9 cellular contexts compared by ENCODE assay signal in the genomic region with DNA sequence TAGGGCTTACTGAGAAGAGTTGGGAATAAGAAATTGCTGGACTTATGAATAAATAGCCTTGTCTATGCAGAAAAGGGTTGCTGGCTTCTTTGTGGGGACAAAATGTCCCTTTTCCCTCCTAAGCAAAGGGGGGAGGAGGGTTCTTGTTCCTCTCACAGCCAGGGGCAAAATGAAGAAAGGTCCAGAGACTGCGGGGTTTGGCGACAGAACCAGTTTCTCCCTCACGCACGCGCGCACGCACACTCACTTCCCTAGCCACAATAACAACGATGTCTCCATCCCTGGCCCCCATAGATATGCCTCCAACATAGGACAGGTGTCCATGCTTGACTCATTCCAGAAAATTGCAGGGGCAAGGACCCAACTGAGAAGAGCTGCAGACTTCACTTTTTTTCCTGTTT. TPM values are rescaled to one million over a fixed set of nuclear protein-coding genes. Genes with fewer than 3 reads are reported as not detected.
DNase-seq lines count a peak whose midpoint lies in the region; ATAC-seq and TF ChIP-seq lines count a peak whose summit lies in the region.
"Had no signal": no experiment of that assay in that cellular context is flagged by ENCODE, and none has a peak within 500 bp of the region (broad histone marks: within the 10 kb centered on the region; RNA-seq: fewer than 3 reads in every experiment).

No MANE protein-coding gene starts in this region.

- no peak for DNase-seq in CD4-positive, alpha-beta T cell
- DNase-seq in T-helper 17 cell (no peak), globus pallidus (ENCODE audit: low spot score) (peak; percentile 51), prostate gland (ENCODE audit: low spot score) (no peak), epidermal melanocyte (ENCODE audit: insufficient read length, low spot score) (no peak), RPMI8226 (no peak)
- no peak for DNase-seq in stimulated activated naive CD8-positive, alpha-beta T cell treated with anti-CD3 and anti-CD28 coated beads, Interleukin-15, Interleukin-2, amounts not matched to agents 100 U/mL and 50 U/mL, for 24 hours
- DNase-seq: GDM1 had no signal

- WGBS in prostate gland, result 17% methylated on average over 8 of the region's 8 CpGs

- H3K4me1 Mint-ChIP-seq in CD4-positive, alpha-beta T cell (ENCODE audit: low read depth), result peaks cover 34% of the 10 kb centered on the region
- H3K4me1 Mint-ChIP-seq in T-helper 17 cell, result peaks cover 43% of the 10 kb centered on the region

- H3K27ac ChIP-seq in CD4-positive, alpha-beta T cell (ENCODE audit: low read depth, low read length), result no peak overlapping the region
- H3K27ac ChIP-seq in prostate gland, result peak overlapping the region; percentile 97 to 99

- TF ChIP-seq CTCF in CD4-positive, alpha-beta T cell (IDR thresholded peaks at IDR 0.05), result no peak
- no peak for TF ChIP-seq CTCF in prostate gland (IDR thresholded peaks at IDR 0.05)

- peak overlapping the region; percentile 87 for H3K4me3 Mint-ChIP-seq in CD4-positive, alpha-beta T cell
- H3K4me3 Mint-ChIP-seq in T-helper 17 cell, result peak overlapping the region; percentile 98

- TF ChIP-seq POLR2A in prostate gland (IDR thresholded peaks at IDR 0.05), result no peak

- H3K36me3 Mint-ChIP-seq in CD4-positive, alpha-beta T cell (ENCODE audit: low read depth), result peaks cover 15% of the 10 kb centered on the region
- H3K36me3 Mint-ChIP-seq in T-helper 17 cell (ENCODE audit: low read depth), result peaks cover 2% of the 10 kb centered on the region

- peak overlapping the region; percentile 92 to 93 for H3K4me3 ChIP-seq in prostate gland

- intact Hi-C loops in CD4-positive, alpha-beta T cell (cut with DNase I, micrococcal nuclease), result loop anchor here in 1 of 2 experiments (5.0 kb wide), 2 partner anchors 75 to 1025 kb away; no protein-coding TSS in a partner anchor
- intact Hi-C loops in prostate gland (cut with DNase I), result loop anchor here (5.0 kb wide), 4 partner anchors 85 to 860 kb away; no protein-coding TSS in a partner anchor

- peak overlapping the region; percentile 55 for H3K27ac Mint-ChIP-seq in CD4-positive, alpha-beta T cell
- H3K27ac Mint-ChIP-seq in T-helper 17 cell, result no peak overlapping the region

- POLR2A ChIA-PET in CD4-positive, alpha-beta T cell (lab: Charles Lee), result interaction anchor here (0.7 kb wide), 1 partner anchor 1420 kb away, joined by 3 read pairs; no protein-coding TSS in a partner anchor

- no peaks in the 10 kb centered on the region for H3K9me3 Mint-ChIP-seq in CD4-positive, alpha-beta T cell

- H3K27me3 Mint-ChIP-seq in CD4-positive, alpha-beta T cell, result no peaks in the 10 kb centered on the region
- H3K27me3 Mint-ChIP-seq in T-helper 17 cell, result no peaks in the 10 kb centered on the region

- CTCF ChIA-PET in CD4-positive, alpha-beta T cell (lab: Charles Lee), result no interaction called here

- ATAC-seq in CD4-positive, alpha-beta T cell (ENCODE audit: poor library complexity), result no peak
- ATAC-seq in T-helper 17 cell (no peak), GM19455 (IDR thresholded peaks at IDR 0.05; ENCODE audit: unreplicated experiment) (no peak)
- no peak for ATAC-seq in stimulated activated naive CD8-positive, alpha-beta T cell treated with anti-CD3 and anti-CD28 coated beads, Interleukin-15, Interleukin-2, amounts not matched to agents 100 U/mL and 50 U/mL, for 24 hours

- no peaks in the 10 kb centered on the region for H3K36me3 ChIP-seq in prostate gland

- peaks cover 43% of the 10 kb centered on the region for H3K4me1 ChIP-seq in prostate gland (replicated peaks)

- H3K27me3 ChIP-seq in CD4-positive, alpha-beta T cell (ENCODE audit: control insufficient read depth, insufficient read depth, low read length), result no peaks in the 10 kb centered on the region
- H3K27me3 ChIP-seq in prostate gland (replicated peaks; ENCODE audit: insufficient read depth), result no peaks in the 10 kb centered on the region

- H3K9me3 ChIP-seq in CD4-positive, alpha-beta T cell (ENCODE audit: control insufficient read depth, low read length), result no peaks in the 10 kb centered on the region
- H3K9me3 ChIP-seq in T-helper 17 cell (ENCODE audit: control insufficient read depth, low read length, poor library complexity, severe bottlenecking) (no peaks in the 10 kb centered on the region), prostate gland (no peaks in the 10 kb centered on the region)

RNA-seq across cellular contexts. Expression of a gene that starts 3.3 kb away (rescaled TPM):
- 10 to 100 TPM; 14.6 to 15.5 TPM for total RNA-seq in CD4-positive, alpha-beta T cell
- total RNA-seq in T-helper 17 cell, result 10 to 100 TPM; 30.0 to 34.0 TPM
- total RNA-seq in prostate gland, result 10 to 100 TPM; 69.6 to 78.5 TPM
